Comparison of ENCODE assay signal across 28 cellular contexts in genomic region chr3:62992520-62992919, GRCh38.
DNase-seq lines count a peak whose midpoint lies in the region; ATAC-seq, FAIRE-seq and TF ChIP-seq lines count a peak whose summit lies in the region.
"Had no signal": no experiment of that assay in that cellular context is flagged by ENCODE, and none has a peak within 500 bp of the region (broad histone marks: within the 10 kb centered on the region; RNA-seq: fewer than 3 reads in every experiment).

No MANE protein-coding gene starts in this region.

- H3K4me1 ChIP-seq in mucosa of descending colon (ENCODE audit: low read depth) (no peaks in the 10 kb centered on the region), small intestine (ENCODE audit: control insufficient read depth in 2 of 2, insufficient read depth in 1 of 2, low read depth in 1 of 2, low read length in 1 of 2) (no peaks in the 10 kb centered on the region)
- H3K4me1 ChIP-seq: BE2C had no signal

- DNase-seq in SIG-M5 treated with dmso at 0.1 percent for 504 hours (lab: John Stamatoyannopoulos, UW; ENCODE audit: unreplicated experiment) (peak; percentile 9), SIG-M5 (lab: John Stamatoyannopoulos, UW) (no peak), epithelial cell of esophagus (ENCODE audit: low read depth) (peak; percentile 18), mucosa of descending colon (no peak), small intestine (peak; percentile 6), T1000 (lab: John Stamatoyannopoulos, UW) (no peak), omental fat pad (ENCODE audit: low spot score) (no peak)
- no peak for DNase-seq in activated T-helper 1 cell treated with anti-CD3 and anti-CD28 coated beads, Interleukin-12 subunit alpha, Interleukin-12 subunit beta, Interleukin-2, Interleukin-4 antibody, amounts not matched to agents 30 ng/mL and 10 ng/mL and 1 ng/mL, durations not matched to agents 14 hours and 24 hours and 36 hours (ENCODE audit: low spot score)
- DNase-seq: 8988T; ACHN; BE2C; C1 segment of cervical spinal cord; CD4-positive, alpha-beta memory T cell; CD4-positive, CD25-positive, alpha-beta regulatory T cell; CD8-positive, alpha-beta memory T cell; COR-L47; DMS 273 treated with DMSO at 0.1 percent for 48 hours; DMS153; DMS79; DND-41; EL; GDM1 had no signal

- FAIRE-seq in small intestine (lab: Jason Lieb, UNC), result no peak
- FAIRE-seq: A204.1, GM12878, GM12892, GM18507 had no signal

- 35 to 50% (median 45%) methylated on average over 1 of the region's 1 CpG for WGBS in small intestine, 3 donors

- H3K27me3 ChIP-seq in small intestine (ENCODE audit: control insufficient read depth in 2 of 2, insufficient read depth in 2 of 2, low read length in 2 of 2), result no peaks in the 10 kb centered on the region
- H3K27me3 ChIP-seq: BE2C, BLaER1 had no signal

- H3K36me3 Mint-ChIP-seq in activated T-helper 1 cell treated with anti-CD3 and anti-CD28 coated beads, Interleukin-12 subunit alpha, Interleukin-12 subunit beta, Interleukin-2, Interleukin-4 antibody, amounts not matched to agents 30 ng/mL and 10 ng/mL and 1 ng/mL, durations not matched to agents 14 hours and 24 hours and 36 hours (ENCODE audit: low read depth), result no peaks in the 10 kb centered on the region
- H3K36me3 Mint-ChIP-seq: CD14-positive monocyte; CD4-positive, alpha-beta memory T cell; CD4-positive, CD25-positive, alpha-beta regulatory T cell; CD8-positive, alpha-beta memory T cell had no signal

- H3K27ac Mint-ChIP-seq in activated T-helper 1 cell treated with anti-CD3 and anti-CD28 coated beads, Interleukin-12 subunit alpha, Interleukin-12 subunit beta, Interleukin-2, Interleukin-4 antibody, amounts not matched to agents 30 ng/mL and 10 ng/mL and 1 ng/mL, durations not matched to agents 14 hours and 24 hours and 36 hours, result no peak overlapping the region
- H3K27ac Mint-ChIP-seq: CD14-positive monocyte; CD4-positive, alpha-beta memory T cell; CD4-positive, CD25-positive, alpha-beta regulatory T cell; CD8-positive, alpha-beta memory T cell had no signal

- no peak overlapping the region for H3K4me3 Mint-ChIP-seq in activated T-helper 1 cell treated with anti-CD3 and anti-CD28 coated beads, Interleukin-12 subunit alpha, Interleukin-12 subunit beta, Interleukin-2, Interleukin-4 antibody, amounts not matched to agents 30 ng/mL and 10 ng/mL and 1 ng/mL, durations not matched to agents 14 hours and 24 hours and 36 hours
- H3K4me3 Mint-ChIP-seq: CD14-positive monocyte; CD4-positive, alpha-beta memory T cell; CD4-positive, CD25-positive, alpha-beta regulatory T cell; CD8-positive, alpha-beta memory T cell had no signal

- no peaks in the 10 kb centered on the region for H3K9me3 Mint-ChIP-seq in activated T-helper 1 cell treated with anti-CD3 and anti-CD28 coated beads, Interleukin-12 subunit alpha, Interleukin-12 subunit beta, Interleukin-2, Interleukin-4 antibody, amounts not matched to agents 30 ng/mL and 10 ng/mL and 1 ng/mL, durations not matched to agents 14 hours and 24 hours and 36 hours

- no peaks in the 10 kb centered on the region for H3K27me3 Mint-ChIP-seq in activated T-helper 1 cell treated with anti-CD3 and anti-CD28 coated beads, Interleukin-12 subunit alpha, Interleukin-12 subunit beta, Interleukin-2, Interleukin-4 antibody, amounts not matched to agents 30 ng/mL and 10 ng/mL and 1 ng/mL, durations not matched to agents 14 hours and 24 hours and 36 hours (ENCODE audit: insufficient read depth)
- H3K27me3 Mint-ChIP-seq: CD4-positive, alpha-beta memory T cell; CD4-positive, CD25-positive, alpha-beta regulatory T cell had no signal

- H3K27ac ChIP-seq in small intestine (ENCODE audit: low read depth in 1 of 2, low read length in 1 of 2), result no peak overlapping the region
- H3K27ac ChIP-seq: BLaER1 had no signal

- H3K36me3 ChIP-seq in mucosa of descending colon (ENCODE audit: low read depth) (no peaks in the 10 kb centered on the region), small intestine (ENCODE audit: control insufficient read depth in 2 of 2, insufficient read depth in 2 of 2, low read length in 2 of 2) (no peaks in the 10 kb centered on the region)
- H3K36me3 ChIP-seq: BE2C, BLaER1 had no signal

- H3K9me3 ChIP-seq in mucosa of descending colon (no peaks in the 10 kb centered on the region), small intestine (ENCODE audit: control insufficient read depth, low read depth) (no peaks in the 10 kb centered on the region)
- H3K9me3 ChIP-seq: BE2C, BLaER1 had no signal

- ATAC-seq in mucosa of descending colon, result peak; percentile 43
- ATAC-seq in omental fat pad (ENCODE audit: low FRiP score), result no peak
- ATAC-seq: GM12878 had no signal

- TF ChIP-seq CTCF in epithelial cell of esophagus (IDR thresholded peaks at IDR 0.05; ENCODE audit: insufficient read depth, low read depth, low read length, missing control alignments) (no peak), mucosa of descending colon (IDR thresholded peaks at IDR 0.05) (no peak), omental fat pad (IDR thresholded peaks at IDR 0.05) (no peak)

- intact Hi-C loops in mucosa of descending colon (cut with DNase I, micrococcal nuclease), result no loop called here
- intact Hi-C loops in activated T-helper 1 cell treated with anti-CD3 and anti-CD28 coated beads, Interleukin-12 subunit alpha, Interleukin-12 subunit beta, Interleukin-2, Interleukin-4 antibody, amounts not matched to agents 30 ng/mL and 10 ng/mL and 1 ng/mL, durations not matched to agents 14 hours and 24 hours and 36 hours (cut with micrococcal nuclease), result no loop called here

- no peak overlapping the region for H3K4me3 ChIP-seq in epithelial cell of esophagus (ENCODE audit: low read length)
- no peak overlapping the region for H3K4me3 ChIP-seq in mucosa of descending colon
- H3K4me3 ChIP-seq in small intestine (ENCODE audit: low read depth in 1 of 2, low read length in 2 of 2), result no peak overlapping the region
- H3K4me3 ChIP-seq: BLaER1, GM12878 had no signal

- no peaks in the 10 kb centered on the region for H3K4me1 Mint-ChIP-seq in activated T-helper 1 cell treated with anti-CD3 and anti-CD28 coated beads, Interleukin-12 subunit alpha, Interleukin-12 subunit beta, Interleukin-2, Interleukin-4 antibody, amounts not matched to agents 30 ng/mL and 10 ng/mL and 1 ng/mL, durations not matched to agents 14 hours and 24 hours and 36 hours (ENCODE audit: low read depth)
- H3K4me1 Mint-ChIP-seq: CD14-positive monocyte; CD4-positive, alpha-beta memory T cell; CD4-positive, CD25-positive, alpha-beta regulatory T cell; CD8-positive, alpha-beta memory T cell had no signal

Comparison
In these comparisons a context has a peak if more than half of its experiments do, and no peak if none do; other contexts are left out.
1. DNase-seq: peak in SIG-M5 treated with dmso at 0.1 percent for 504 hours (single experiment), epithelial cell of esophagus (single experiment) and small intestine (single experiment); none in SIG-M5 (single experiment), mucosa of descending colon (0 of 3), T1000 (single experiment), omental fat pad (single experiment) and activated T-helper 1 cell treated with anti-CD3 and anti-CD28 coated beads, Interleukin-12 subunit alpha, Interleukin-12 subunit beta, Interleukin-2, Interleukin-4 antibody, amounts not matched to agents 30 ng/mL and 10 ng/mL and 1 ng/mL, durations not matched to agents 14 hours and 24 hours and 36 hours (single experiment).